ENCODE assay signal across 1 cellular context in the genomic region with DNA sequence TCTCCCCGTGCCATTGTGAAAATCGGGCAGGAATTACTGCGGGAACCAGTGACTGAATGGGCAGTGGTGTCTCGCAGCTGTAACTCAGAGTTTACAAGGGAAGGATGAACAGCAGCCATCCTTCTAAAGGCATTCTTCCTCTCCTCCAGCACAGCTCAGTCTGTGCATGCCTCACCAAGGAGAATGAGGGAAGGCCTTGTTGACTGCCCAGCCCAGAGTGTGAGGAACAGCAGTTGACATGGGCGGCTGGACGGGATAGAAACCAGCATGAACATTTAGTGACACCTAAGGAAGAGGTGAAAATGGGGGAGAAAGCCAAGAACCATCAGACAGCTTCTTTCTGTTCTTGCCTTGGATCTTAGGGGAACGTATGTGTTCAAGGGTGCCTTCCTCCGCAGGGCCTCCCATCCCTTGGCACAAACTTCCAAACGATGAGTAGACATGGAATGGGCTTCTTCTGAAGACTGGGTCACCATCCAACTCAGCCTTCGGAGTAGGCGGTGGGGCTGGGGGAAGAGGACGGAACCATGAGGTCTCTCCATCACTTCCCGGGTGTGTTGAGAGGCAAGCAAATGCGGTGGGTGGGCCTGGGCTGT.
TF ChIP-seq lines count a peak whose summit lies in the region.

No MANE protein-coding gene starts in this region.

TF ChIP-seq in HEK293, 187 proteins besides CTCF, POLR2A, EP300 and RAD21 (continued from another document):
- TF ChIP-seq ZNF561 (tag by site-specific recombination; IDR thresholded peaks at IDR 0.05; ENCODE audit: borderline replicate concordance) (no peak), ZNF2 (tag by site-specific recombination; IDR thresholded peaks at IDR 0.05) (no peak), ZNF521 (tag by site-specific recombination; IDR thresholded peaks at IDR 0.05) (no peak), ZNF791 (tag by site-specific recombination; IDR thresholded peaks at IDR 0.05) (no peak), ZNF121 (tag by site-specific recombination; IDR thresholded peaks at IDR 0.05) (no peak), ZNF174 (tag by site-specific recombination; IDR thresholded peaks at IDR 0.05) (no peak), ZNF426 (tag by site-specific recombination; IDR thresholded peaks at IDR 0.05) (no peak), SCRT2 (tag by site-specific recombination; IDR thresholded peaks at IDR 0.05) (no peak), ZNF777 (tag by site-specific recombination; IDR thresholded peaks at IDR 0.05; ENCODE audit: borderline replicate concordance) (peak; percentile 7; the same call in 1 of the 2 replicates), ZBTB48 (tag by site-specific recombination; IDR thresholded peaks at IDR 0.05) (peak; percentile 57; the same call in 1 of the 2 replicates)
TF ChIP-seq in HEK293: peak in this region for 2.
